In the genomic region with DNA sequence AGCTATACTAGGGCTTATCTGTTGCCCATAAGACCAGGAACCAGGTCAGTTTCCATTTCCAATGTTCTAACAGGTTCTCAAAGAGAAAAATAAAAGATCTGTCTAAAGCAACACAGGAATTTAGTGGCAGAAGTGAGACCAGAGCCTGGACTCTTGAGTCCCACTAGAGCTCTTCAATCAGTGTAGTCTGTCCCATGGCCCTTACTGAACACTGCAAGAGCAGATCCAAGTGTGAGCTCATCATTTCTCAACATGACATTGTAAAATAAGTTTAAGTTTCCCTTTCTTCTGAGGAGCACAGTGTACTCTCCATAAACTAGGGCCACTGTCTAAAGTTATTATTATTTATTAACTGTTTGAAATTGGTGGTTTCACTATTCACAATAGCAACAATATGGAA, we compare ENCODE assay signal across 31 cellular contexts. TPM values are rescaled to one million over a fixed set of nuclear protein-coding genes. Genes with fewer than 3 reads are reported as not detected.
"Had no signal": no experiment of that assay in that cellular context is flagged by ENCODE, and none has a peak within 500 bp of the region (broad histone marks: within the 10 kb centered on the region; RNA-seq: fewer than 3 reads in every experiment).

No MANE protein-coding gene starts in this region.

- H3K27ac ChIP-seq: cardiac muscle cell, VCaP had no signal

- H3K27me3 Mint-ChIP-seq: activated CD4-positive, alpha-beta memory T cell treated with anti-CD3 and anti-CD28 coated beads, Interleukin-2, amount 10 ng/mL, durations not matched to agents 7 days and 5 days had no signal

- H3K4me3 Mint-ChIP-seq: activated B cell treated with CpG ODN at 0.5 μM for 24 hours; activated CD4-positive, alpha-beta memory T cell treated with anti-CD3 and anti-CD28 coated beads, Interleukin-2, amount 10 ng/mL, durations not matched to agents 7 days and 5 days; activated CD8-positive, alpha-beta memory T cell treated with anti-CD3 and anti-CD28 coated beads, Interleukin-2, amount 10 ng/mL, durations not matched to agents 7 days and 5 days; activated naive CD8-positive, alpha-beta T cell treated with anti-CD3 and anti-CD28 coated beads for 36 hours; activated T-cell treated with anti-CD3 and anti-CD28 coated beads, Interleukin-2, amount 50 U/mL, for 72 hours; activated T-helper 17 cell treated with anti-CD3 and anti-CD28 coated beads, Interleukin-2, amount 50 U/mL, for 72 hours; central memory CD8-positive, alpha-beta T cell; T-helper 1 cell treated with Interleukin-12 subunit alpha and Interleukin-12 subunit beta and Interleukin-4 antibody, amounts not matched to agents 30 μg/mL and 1 μg/mL, for 36 hours had no signal

- H3K27ac Mint-ChIP-seq: activated B cell treated with CpG ODN at 0.5 μM for 24 hours; activated CD4-positive, alpha-beta memory T cell treated with anti-CD3 and anti-CD28 coated beads, Interleukin-2, amount 10 ng/mL, durations not matched to agents 7 days and 5 days; activated CD8-positive, alpha-beta memory T cell treated with anti-CD3 and anti-CD28 coated beads, Interleukin-2, amount 10 ng/mL, durations not matched to agents 7 days and 5 days; activated naive CD8-positive, alpha-beta T cell treated with anti-CD3 and anti-CD28 coated beads for 36 hours; activated T-cell treated with anti-CD3 and anti-CD28 coated beads, Interleukin-2, amount 50 U/mL, for 72 hours; activated T-helper 17 cell treated with anti-CD3 and anti-CD28 coated beads, Interleukin-2, amount 50 U/mL, for 72 hours; T-helper 1 cell treated with Interleukin-12 subunit alpha and Interleukin-12 subunit beta and Interleukin-4 antibody, amounts not matched to agents 30 μg/mL and 1 μg/mL, for 36 hours had no signal

- H3K4me3 ChIP-seq: cardiac muscle cell, MG63 had no signal

- H3K4me1 Mint-ChIP-seq: activated B cell treated with CpG ODN at 0.5 μM for 24 hours; activated CD4-positive, alpha-beta memory T cell treated with anti-CD3 and anti-CD28 coated beads, Interleukin-2, amount 10 ng/mL, durations not matched to agents 7 days and 5 days; activated CD8-positive, alpha-beta memory T cell treated with anti-CD3 and anti-CD28 coated beads, Interleukin-2, amount 10 ng/mL, durations not matched to agents 7 days and 5 days; activated naive CD8-positive, alpha-beta T cell treated with anti-CD3 and anti-CD28 coated beads for 36 hours; activated T-helper 17 cell treated with anti-CD3 and anti-CD28 coated beads, Interleukin-2, amount 50 U/mL, for 72 hours; central memory CD8-positive, alpha-beta T cell had no signal

- H3K9me3 Mint-ChIP-seq: activated B cell treated with CpG ODN at 0.5 μM for 24 hours; activated CD4-positive, alpha-beta memory T cell treated with anti-CD3 and anti-CD28 coated beads, Interleukin-2, amount 10 ng/mL, durations not matched to agents 7 days and 5 days; activated naive CD8-positive, alpha-beta T cell treated with anti-CD3 and anti-CD28 coated beads for 36 hours; central memory CD8-positive, alpha-beta T cell; T-helper 1 cell treated with Interleukin-12 subunit alpha and Interleukin-12 subunit beta and Interleukin-4 antibody, amounts not matched to agents 30 μg/mL and 1 μg/mL, for 36 hours had no signal

- ATAC-seq: activated CD8-positive, alpha-beta memory T cell treated with anti-CD3 and anti-CD28 coated beads, Interleukin-2, amount 10 ng/mL, durations not matched to agents 7 days and 5 days; activated T-cell treated with anti-CD3 and anti-CD28 coated beads, Interleukin-2, amount 50 U/mL, for 72 hours; activated T-helper 17 cell treated with anti-CD3 and anti-CD28 coated beads, Interleukin-2, amount 50 U/mL, for 72 hours had no signal

- H3K9me3 ChIP-seq: MG63 had no signal

- DNase-seq: activated B cell treated with CpG ODN at 0.5 μM for 24 hours; activated CD4-positive, alpha-beta memory T cell treated with anti-CD3 and anti-CD28 coated beads, Interleukin-2, amount 10 ng/mL, durations not matched to agents 7 days and 5 days; activated CD4-positive, alpha-beta T cell treated with anti-CD3 and anti-CD28 coated beads for 4 hours; activated CD4-positive, CD25-positive, alpha-beta regulatory T cell treated with anti-CD3 and anti-CD28 coated beads, Interleukin-2, amount 50 U/mL, for 72 hours; activated CD8-positive, alpha-beta memory T cell treated with anti-CD3 and anti-CD28 coated beads for 24 hours; activated CD8-positive, alpha-beta memory T cell treated with anti-CD3 and anti-CD28 coated beads, Interleukin-2, amount 10 ng/mL, durations not matched to agents 7 days and 5 days; activated effector memory CD4-positive, alpha-beta T cell treated with anti-CD3 and anti-CD28 coated beads, Interleukin-2, amount 50 U/mL, for 16 hours; activated naive CD4-positive, alpha-beta T cell; activated naive CD4-positive, alpha-beta T cell treated with anti-CD3 and anti-CD28 coated beads, Interleukin-2, amount 50 U/mL, for 16 hours; activated naive CD8-positive, alpha-beta T cell treated with anti-CD3 and anti-CD28 coated beads for 36 hours; activated T-cell treated with anti-CD3 and anti-CD28 coated beads, Interleukin-2, amount 50 U/mL, for 1 hour; activated T-cell treated with anti-CD3 and anti-CD28 coated beads, Interleukin-2, amount 50 U/mL, for 72 hours; amniotic stem cell; aorta; Kasumi-1; KG1; MG63; NCI-H1048; NCI-H1105 treated with DMSO at 0.1 percent for 48 hours; NCI-H1436; NCI-H1694; NCI-H1930; NCI-H2081 treated with DMSO at 0.1 percent for 48 hours; NCI-H524 treated with DMSO at 0.1 percent for 48 hours; NK-92 treated with Interleukin-12 subunit alpha and Interleukin-12 subunit beta, amount 100 ng/mL, for 24 hours; Right ventricle myocardium superior had no signal

- H3K36me3 ChIP-seq: cardiac muscle cell, MG63 had no signal

- H3K27me3 ChIP-seq: MG63 had no signal

RNA-seq across cellular contexts. Expression of a gene that starts 8.6 kb away (rescaled TPM):
- total RNA-seq: activated B cell treated with CpG ODN at 0.5 μM for 24 hours; activated CD4-positive, alpha-beta memory T cell treated with anti-CD3 and anti-CD28 coated beads, Interleukin-2, amount 10 ng/mL, durations not matched to agents 7 days and 5 days; activated CD8-positive, alpha-beta memory T cell treated with anti-CD3 and anti-CD28 coated beads, Interleukin-2, amount 10 ng/mL, durations not matched to agents 7 days and 5 days; activated naive CD8-positive, alpha-beta T cell treated with anti-CD3 and anti-CD28 coated beads for 36 hours; activated T-cell treated with anti-CD3 and anti-CD28 coated beads, Interleukin-2, amount 50 U/mL, for 72 hours had no signal
